In the genomic region with DNA sequence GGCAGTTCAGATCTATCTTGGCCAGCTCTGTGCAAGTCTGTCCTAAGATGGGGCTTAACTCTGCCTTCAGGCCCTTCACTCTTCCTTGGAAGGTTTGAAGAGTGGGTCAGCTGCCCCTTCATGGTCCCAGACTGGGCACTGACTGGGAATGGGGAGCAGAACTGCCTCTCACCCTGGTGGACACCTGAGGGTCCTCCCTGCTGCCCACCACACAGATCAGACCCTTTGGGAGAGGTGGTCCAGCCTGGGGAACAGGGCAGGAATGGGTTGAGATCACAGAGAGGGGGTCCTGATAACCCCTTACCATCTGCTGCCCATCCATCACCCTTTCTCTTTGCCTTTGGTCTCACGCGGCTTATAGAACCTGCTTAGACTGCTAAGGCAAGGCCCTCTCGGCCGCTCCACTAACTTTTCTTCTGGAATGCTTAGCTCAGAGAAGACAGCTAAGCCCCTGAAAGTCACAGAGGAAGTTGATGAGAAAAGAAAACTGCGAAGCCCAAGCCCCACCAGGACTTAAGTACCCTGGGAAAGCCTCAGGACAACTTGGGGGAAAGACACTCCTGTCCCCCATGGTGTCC, we compare ENCODE assay signal across 10 cellular contexts. TPM values are rescaled to one million over a fixed set of nuclear protein-coding genes. Genes with fewer than 3 reads are reported as not detected.
DNase-seq lines count a peak whose midpoint lies in the region; ATAC-seq, FAIRE-seq and TF ChIP-seq lines count a peak whose summit lies in the region.
"Had no signal": no experiment of that assay in that cellular context is flagged by ENCODE, and none has a peak within 500 bp of the region (broad histone marks: within the 10 kb centered on the region; RNA-seq: fewer than 3 reads in every experiment).

No MANE protein-coding gene starts in this region.

- H3K4me1 ChIP-seq in K562 (replicated peaks in 1 of 2; ENCODE audit: control insufficient read depth in 2 of 2, insufficient read depth in 2 of 2, low read length in 2 of 2) (peaks cover 0 to 16% of the 10 kb centered on the region in 2 experiments; a peak in 3 of 5 replicates), muscle layer of colon (ENCODE audit: insufficient read depth, low read length) (peaks cover 35% of the 10 kb centered on the region), gastroesophageal sphincter (peaks cover 0 to 15% (median 8%) of the 10 kb centered on the region in 3 donors)

- ATAC-seq in GM21723 (IDR thresholded peaks at IDR 0.05; ENCODE audit: unreplicated experiment) (peak; percentile 23), K562 (no peak), HG02885 (IDR thresholded peaks at IDR 0.05; ENCODE audit: poor library complexity, unreplicated experiment) (no peak), gastroesophageal sphincter (no peak)

- BruUV-seq in K562 (replicated peaks; lab: Mats Ljungman, UMichigan), result no TSS peak

- H3K9me3 ChIP-seq in K562 (replicated peaks; ENCODE audit: control insufficient read depth, insufficient read depth, low read depth, low read length) (no peaks in the 10 kb centered on the region), muscle layer of colon (ENCODE audit: low read length) (no peaks in the 10 kb centered on the region), gastroesophageal sphincter (no peaks in the 10 kb centered on the region)

- H3K79me2 ChIP-seq in K562 (ENCODE audit: control insufficient read depth, insufficient read depth, low read length), result no peaks in the 10 kb centered on the region

- POLR2A ChIA-PET in K562 (lab: Yijun Ruan, JAX), result interaction anchor here (0.7 to 2.1 kb wide), 5 partner anchors 9 to 54 kb away, joined by 3 to 8 read pairs (median 4); a partner anchor contains a TSS

- no peak for TF ChIP-seq RAD21 in K562 (CRISPR knock-in tag; conservative IDR thresholded peaks at IDR 0.05 in 1 of 2, IDR thresholded peaks at IDR 0.05 in 1 of 2)

- TF ChIP-seq EP300 in K562 (IDR thresholded peaks at IDR 0.05; ENCODE audit: low read length) (no peak), gastroesophageal sphincter (IDR thresholded peaks at IDR 0.05) (no peak)

- H3K36me3 ChIP-seq in K562 (ENCODE audit: control insufficient read depth, insufficient read depth, low read length), result no peaks in the 10 kb centered on the region
- no peaks in the 10 kb centered on the region for H3K36me3 ChIP-seq in muscle layer of colon (ENCODE audit: insufficient read depth, low read length)
- H3K36me3 ChIP-seq in gastroesophageal sphincter, result no peaks in the 10 kb centered on the region

- H3K27me3 ChIP-seq in K562 (ENCODE audit: control insufficient read depth in 2 of 2, insufficient read depth in 2 of 2, low read length in 2 of 2), result peaks cover 38 to 86% of the 10 kb centered on the region in 2 experiments
- peaks cover 6 to 26% of the 10 kb centered on the region in 2 donors for H3K27me3 ChIP-seq in muscle layer of colon (ENCODE audit: control insufficient read depth in 1 of 2, insufficient read depth in 2 of 2, low read length in 2 of 2)
- H3K27me3 ChIP-seq in gastroesophageal sphincter, result peaks cover 83% of the 10 kb centered on the region

- TF ChIP-seq POLR2A in K562 (conservative IDR thresholded peaks at IDR 0.05), result no peak
- TF ChIP-seq POLR2A in gastroesophageal sphincter (IDR thresholded peaks at IDR 0.05), result no peak

- H3K4me3 ChIP-seq in AG09309 (ENCODE audit: control insufficient read depth, low read depth, low read length) (peak overlapping the region; percentile 18), K562 (peak overlapping the region; percentile 34), muscle layer of colon (ENCODE audit: low read depth in 1 of 2, low read length in 2 of 2) (peak overlapping the region; percentile 36 to 51), gastroesophageal sphincter (peak overlapping the region in 1 of 2 donors; percentile 55)

- DNase-seq in AG09309 (ENCODE audit: low read depth) (no peak), K562 (ENCODE audit: extremely low read depth in 1 of 4, low spot score in 3 of 4) (no peak), CD1c-positive myeloid dendritic cell (ENCODE audit: extremely low spot score) (no peak), H4 (ENCODE audit: low spot score) (no peak)
- DNase-seq: effector CD4-positive, alpha-beta T cell had no signal

- CTCF ChIA-PET in K562 (lab: Yijun Ruan, JAX; ENCODE audit: low intra/inter-chr PET ratio), result no interaction called here

- H3K9ac ChIP-seq in K562 (ENCODE audit: insufficient read depth in 1 of 2, low read depth in 2 of 2, low read length in 2 of 2), result peak overlapping the region in 1 of 2 experiments; percentile 6; a peak in 1 of 4 replicates
- no peak overlapping the region for H3K9ac ChIP-seq in muscle layer of colon (ENCODE audit: low read length)

- TF ChIP-seq CTCF in AG09309 (IDR thresholded peaks at IDR 0.05; ENCODE audit: control insufficient read depth, insufficient read depth, low read depth, low read length, missing control alignments) (no peak), K562 (IDR thresholded peaks at IDR 0.05 in 2 of 3, conservative IDR thresholded peaks at IDR 0.05 in 1 of 3; ENCODE audit: insufficient read depth in 2 of 3, low read depth in 1 of 3, low read length in 3 of 3) (no peak), gastroesophageal sphincter (IDR thresholded peaks at IDR 0.05) (no peak)

- H3K27ac ChIP-seq in K562 (ENCODE audit: extremely low read depth, low read depth, low read length), result no peak overlapping the region
- no peak overlapping the region for H3K27ac ChIP-seq in muscle layer of colon (ENCODE audit: low read depth, low read length)
- no peak overlapping the region for H3K27ac ChIP-seq in gastroesophageal sphincter

- 2% methylated on average over 5 of the region's 5 CpGs for WGBS in K562 (ENCODE audit: insufficient coverage, low coverage, missing lambda C conversion rate)
- 20% methylated on average over 1 of the region's 5 CpGs; no CpG with 5 or more reads in 1 of the 2 donors for WGBS in gastroesophageal sphincter (ENCODE audit: low coverage in 1 of 2), 2 donors

- H2AFZ ChIP-seq in K562 (ENCODE audit: low read depth, low read length), result peak overlapping the region; percentile 61

- H3K9me1 ChIP-seq in K562 (ENCODE audit: control insufficient read depth, insufficient read depth, low read length), result no peaks in the 10 kb centered on the region

- intact Hi-C loops in K562 (cut with micrococcal nuclease), result no loop called here

- in situ Hi-C loops in K562 (cut with MboI), result no loop called here

- H3K4me2 ChIP-seq in K562 (ENCODE audit: insufficient read depth, low read length), result peak overlapping the region; percentile 39

- no peak for FAIRE-seq in K562 (lab: Jason Lieb, UNC)
- FAIRE-seq: G401.6 had no signal

- peaks cover 6% of the 10 kb centered on the region; the same call in 1 of the 2 replicates for H4K20me1 ChIP-seq in K562 (replicated peaks; ENCODE audit: control insufficient read depth, insufficient read depth, low read length)

RNA-seq across cellular contexts. Expression of a gene that starts 0.4 kb away (rescaled TPM):
- 7.3 and 9.6 TPM in 2 replicates for total RNA-seq in K562 (2011; cell fraction: chromatin; rRNA removed; ENCODE audit: low replicate concordance)
- 5.5 and 6.0 TPM in 2 replicates for total RNA-seq in K562 (2011; cell fraction: nucleolus; rRNA removed)
- total RNA-seq in K562 (2011; cell fraction: nucleoplasm; rRNA removed), result 3.8 and 5.6 TPM in 2 replicates
- 0.23 and 0.29 TPM in 2 replicates for total RNA-seq in K562 (2014; rRNA removed)
- total RNA-seq in K562 (2014; rRNA removed; fragmentation: Illumina TruSeq; extraction: Trizol), result 0.07 and 0.26 TPM in 2 replicates
- total RNA-seq in K562 (2015; rRNA removed; fragmentation: Illumina TruSeq; extraction: Trizol), result 0.07 and 0.11 TPM in 2 replicates
- 0.20 and 0.56 TPM in 2 replicates for total RNA-seq in K562 (2021)
- polyA plus RNA-seq in K562 (2011; rRNA removed), result 0.99 and 2.1 TPM in 2 replicates
- 0.40 and 1.1 TPM in 2 replicates for polyA plus RNA-seq in K562 (2011; cell fraction: cytosol; rRNA removed)
- 7.8 and 11.0 TPM in 2 replicates for polyA plus RNA-seq in K562 (2011; cell fraction: nucleus; rRNA removed)
- polyA plus RNA-seq in K562 (2012), result 0.44 and 0.76 TPM in 2 replicates
- polyA plus RNA-seq in K562 (2014; fragmentation: Illumina TruSeq; extraction: Trizol), result 0.29 and 0.33 TPM in 2 replicates
- under 1 TPM; 0.03 to 0.10 TPM for polyA plus RNA-seq in K562 (2014; fragmentation: Nextera tagmentation; extraction: Ambion mirVana)
- 0.30 and 0.46 TPM in 2 replicates for polyA plus RNA-seq in K562 (2014; rRNA removed)
- polyA minus RNA-seq in K562 (2011; rRNA and poly(A)+ RNA removed), result 0.77 and 0.81 TPM in 2 replicates
- 0.73 and 0.86 TPM in 2 replicates for polyA minus RNA-seq in K562 (2011; cell fraction: cytosol; rRNA and poly(A)+ RNA removed)
- polyA minus RNA-seq in K562 (2011; cell fraction: nucleus; rRNA and poly(A)+ RNA removed), result 0.67 and 1.9 TPM in 2 replicates
- 0.29 and 0.37 TPM in 2 replicates for total RNA-seq in H4 (2014; rRNA removed; shearing (Covaris generic))
- under 1 TPM in 2 of 4 donors, not detected in 2; 0.10 to 0.67 TPM for total RNA-seq in gastroesophageal sphincter

RNA-seq across cellular contexts. Expression of a gene that starts 20.3 kb away (rescaled TPM):
- total RNA-seq in K562 (2011; cell fraction: chromatin; rRNA removed; ENCODE audit: low replicate concordance), result not detected in 2 replicates
- not detected in 2 replicates for total RNA-seq in K562 (2011; cell fraction: nucleolus; rRNA removed)
- not detected in 2 replicates for total RNA-seq in K562 (2011; cell fraction: nucleoplasm; rRNA removed)
- total RNA-seq in K562 (2014; rRNA removed) (not detected in 2 replicates), K562 (2014; rRNA removed; fragmentation: Illumina TruSeq; extraction: Trizol) (not detected in 2 replicates), K562 (2015; rRNA removed; fragmentation: Illumina TruSeq; extraction: Trizol) (0.51 TPM in 1 of 2 replicates, not detected in the other), K562 (2021) (not detected in 2 replicates), gastroesophageal sphincter (10 to 100 TPM in 1 of 4 donors, 1 to 10 TPM in 1, not detected in 2; 1.2 to 10.1 TPM)
- polyA plus RNA-seq in K562 (2011; rRNA removed) (not detected in 2 replicates), K562 (2014; fragmentation: Illumina TruSeq; extraction: Trizol) (not detected in 2 replicates), K562 (2014; fragmentation: Nextera tagmentation; extraction: Ambion mirVana) (not detected), K562 (2014; rRNA removed) (not detected in 2 replicates)
- not detected in 2 replicates for polyA plus RNA-seq in K562 (2011; cell fraction: cytosol; rRNA removed)
- polyA plus RNA-seq in K562 (2011; cell fraction: nucleus; rRNA removed), result not detected in 2 replicates
- polyA plus RNA-seq in K562 (2012), result not detected in 2 replicates
- not detected in 2 replicates for polyA minus RNA-seq in K562 (2011; rRNA and poly(A)+ RNA removed)
- polyA minus RNA-seq in K562 (2011; cell fraction: cytosol; rRNA and poly(A)+ RNA removed), result not detected in 2 replicates
- polyA minus RNA-seq in K562 (2011; cell fraction: nucleus; rRNA and poly(A)+ RNA removed), result not detected in 2 replicates
- total RNA-seq in H4 (2014; rRNA removed; shearing (Covaris generic)), result not detected in 2 replicates

RNA-seq across cellular contexts. Expression of a gene that starts 31.4 kb away (rescaled TPM):
- not detected in 2 replicates for total RNA-seq in K562 (2011; cell fraction: chromatin; rRNA removed; ENCODE audit: low replicate concordance)
- not detected in 2 replicates for total RNA-seq in K562 (2011; cell fraction: nucleolus; rRNA removed)
- total RNA-seq in K562 (2011; cell fraction: nucleoplasm; rRNA removed), result not detected in 2 replicates
- total RNA-seq in K562 (2014; rRNA removed) (not detected in 2 replicates), K562 (2014; rRNA removed; fragmentation: Illumina TruSeq; extraction: Trizol) (not detected in 2 replicates), K562 (2015; rRNA removed; fragmentation: Illumina TruSeq; extraction: Trizol) (not detected in 2 replicates), K562 (2021) (not detected in 2 replicates), gastroesophageal sphincter (not detected)
- polyA plus RNA-seq in K562 (2011; rRNA removed) (not detected in 2 replicates), K562 (2014; fragmentation: Illumina TruSeq; extraction: Trizol) (not detected in 2 replicates), K562 (2014; fragmentation: Nextera tagmentation; extraction: Ambion mirVana) (not detected), K562 (2014; rRNA removed) (not detected in 2 replicates)
- not detected in 2 replicates for polyA plus RNA-seq in K562 (2011; cell fraction: cytosol; rRNA removed)
- not detected in 2 replicates for polyA plus RNA-seq in K562 (2011; cell fraction: nucleus; rRNA removed)
- not detected in 2 replicates for polyA plus RNA-seq in K562 (2012)
- polyA minus RNA-seq in K562 (2011; rRNA and poly(A)+ RNA removed), result not detected in 2 replicates
- not detected in 2 replicates for polyA minus RNA-seq in K562 (2011; cell fraction: cytosol; rRNA and poly(A)+ RNA removed)
- polyA minus RNA-seq in K562 (2011; cell fraction: nucleus; rRNA and poly(A)+ RNA removed), result not detected in 2 replicates
- total RNA-seq in H4 (2014; rRNA removed; shearing (Covaris generic)), result not detected in 2 replicates

RNA-seq across cellular contexts. Expression of a gene that starts 47.4 kb away (rescaled TPM):
- total RNA-seq in K562 (2011; cell fraction: chromatin; rRNA removed; ENCODE audit: low replicate concordance), result not detected in 2 replicates
- total RNA-seq in K562 (2011; cell fraction: nucleolus; rRNA removed), result not detected in 2 replicates
- total RNA-seq in K562 (2011; cell fraction: nucleoplasm; rRNA removed), result not detected in 2 replicates
- total RNA-seq in K562 (2014; rRNA removed) (not detected in 2 replicates), K562 (2014; rRNA removed; fragmentation: Illumina TruSeq; extraction: Trizol) (not detected in 2 replicates), K562 (2015; rRNA removed; fragmentation: Illumina TruSeq; extraction: Trizol) (not detected in 2 replicates), K562 (2021) (not detected in 2 replicates), gastroesophageal sphincter (under 1 TPM in 1 of 4 donors, not detected in 3; 0.12 TPM)
- polyA plus RNA-seq in K562 (2011; rRNA removed) (not detected in 2 replicates), K562 (2014; fragmentation: Illumina TruSeq; extraction: Trizol) (not detected in 2 replicates), K562 (2014; fragmentation: Nextera tagmentation; extraction: Ambion mirVana) (not detected), K562 (2014; rRNA removed) (not detected in 2 replicates)
- polyA plus RNA-seq in K562 (2011; cell fraction: cytosol; rRNA removed), result not detected in 2 replicates
- not detected in 2 replicates for polyA plus RNA-seq in K562 (2011; cell fraction: nucleus; rRNA removed)
- not detected in 2 replicates for polyA plus RNA-seq in K562 (2012)
- polyA minus RNA-seq in K562 (2011; rRNA and poly(A)+ RNA removed), result not detected in 2 replicates
- polyA minus RNA-seq in K562 (2011; cell fraction: cytosol; rRNA and poly(A)+ RNA removed), result not detected in 2 replicates
- polyA minus RNA-seq in K562 (2011; cell fraction: nucleus; rRNA and poly(A)+ RNA removed), result not detected in 2 replicates
- not detected in 2 replicates for total RNA-seq in H4 (2014; rRNA removed; shearing (Covaris generic))

RNA-seq across cellular contexts. Expression of a gene that starts 50.9 kb away (rescaled TPM):
- total RNA-seq in K562 (2011; cell fraction: chromatin; rRNA removed; ENCODE audit: low replicate concordance), result not detected in 2 replicates
- not detected in 2 replicates for total RNA-seq in K562 (2011; cell fraction: nucleolus; rRNA removed)
- not detected in 2 replicates for total RNA-seq in K562 (2011; cell fraction: nucleoplasm; rRNA removed)
- total RNA-seq in K562 (2014; rRNA removed) (not detected in 2 replicates), K562 (2014; rRNA removed; fragmentation: Illumina TruSeq; extraction: Trizol) (not detected in 2 replicates), K562 (2015; rRNA removed; fragmentation: Illumina TruSeq; extraction: Trizol) (not detected in 2 replicates), K562 (2021) (not detected in 2 replicates), gastroesophageal sphincter (1 to 10 TPM in 2 of 4 donors, not detected in 2; 1.1 to 2.6 TPM)
- polyA plus RNA-seq in K562 (2011; rRNA removed) (not detected in 2 replicates), K562 (2014; fragmentation: Illumina TruSeq; extraction: Trizol) (not detected in 2 replicates), K562 (2014; fragmentation: Nextera tagmentation; extraction: Ambion mirVana) (not detected), K562 (2014; rRNA removed) (not detected in 2 replicates)
- not detected in 2 replicates for polyA plus RNA-seq in K562 (2011; cell fraction: cytosol; rRNA removed)
- not detected in 2 replicates for polyA plus RNA-seq in K562 (2011; cell fraction: nucleus; rRNA removed)
- polyA plus RNA-seq in K562 (2012), result not detected in 2 replicates
- not detected in 2 replicates for polyA minus RNA-seq in K562 (2011; rRNA and poly(A)+ RNA removed)
- polyA minus RNA-seq in K562 (2011; cell fraction: cytosol; rRNA and poly(A)+ RNA removed), result not detected in 2 replicates
- not detected in 2 replicates for polyA minus RNA-seq in K562 (2011; cell fraction: nucleus; rRNA and poly(A)+ RNA removed)
- not detected in 2 replicates for total RNA-seq in H4 (2014; rRNA removed; shearing (Covaris generic))
